Comparison of ENCODE assay signal across 8 cellular contexts in the genomic region with DNA sequence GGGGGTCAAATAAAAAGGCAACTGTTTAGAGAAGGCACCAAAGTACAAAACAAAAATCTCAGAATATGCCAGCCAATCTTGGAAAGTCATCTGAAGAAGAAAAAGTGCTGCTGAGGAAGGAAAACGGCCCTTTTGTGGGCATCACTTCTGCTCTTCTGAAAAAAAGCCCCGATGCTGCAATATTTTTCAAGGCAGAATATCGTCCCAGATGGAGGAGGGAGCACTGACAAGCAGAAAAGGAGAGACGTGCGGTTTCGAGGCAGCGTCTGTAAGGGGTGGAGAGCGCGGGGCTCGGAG. TPM values are rescaled to one million over a fixed set of nuclear protein-coding genes. Genes with fewer than 3 reads are reported as not detected.
DNase-seq lines count a peak whose midpoint lies in the region; ATAC-seq, FAIRE-seq and TF ChIP-seq lines count a peak whose summit lies in the region.

No MANE protein-coding gene starts in this region.

- H3K9me3 ChIP-seq in small intestine (ENCODE audit: control insufficient read depth, low read depth) = no peaks in the 10 kb centered on the region

- no peak for DNase-seq in cardiac fibroblast (ENCODE audit: low read depth in 2 of 2)
- DNase-seq in naive B cell = no peak
- no peak for DNase-seq in small intestine
- DNase-seq in AG08395 (ENCODE audit: low spot score) = no peak
- DNase-seq in NCI-H2196 treated with DMSO at 0.1 percent for 48 hours (lab: John Stamatoyannopoulos, UW; ENCODE audit: unreplicated experiment) = no peak
- DNase-seq in NCI-H526 treated with DMSO at 0.1 percent for 48 hours (lab: John Stamatoyannopoulos, UW) = no peak

- no peak for TF ChIP-seq CTCF in cardiac fibroblast (IDR thresholded peaks at IDR 0.05; ENCODE audit: low read depth, low read length)

- no peak overlapping the region for H3K27ac ChIP-seq in small intestine (ENCODE audit: low read depth in 1 of 2, low read length in 1 of 2)

- peaks cover 37 to 58% (median 53%) of the 10 kb centered on the region in 3 donors for H3K27me3 Mint-ChIP-seq in naive B cell

- H3K4me3 ChIP-seq in cardiac fibroblast (replicated peaks in 1 of 2; ENCODE audit: low read depth in 2 of 2, low read length in 2 of 2) (peak overlapping the region; percentile 49), small intestine (ENCODE audit: low read depth in 1 of 2, low read length in 2 of 2) (peak overlapping the region in 1 of 2 donors; percentile 66)

- peak; percentile 11 for ATAC-seq in GM18511 (IDR thresholded peaks at IDR 0.05; ENCODE audit: unreplicated experiment)
- ATAC-seq in HG03064 (IDR thresholded peaks at IDR 0.05; ENCODE audit: low read depth, unreplicated experiment) = peak; percentile 4
- no peak for ATAC-seq in naive B cell (ENCODE audit: low read depth in 2 of 2)

- H3K36me3 ChIP-seq in small intestine (ENCODE audit: control insufficient read depth in 2 of 2, insufficient read depth in 2 of 2, low read length in 2 of 2) = no peaks in the 10 kb centered on the region

- 2 to 3% (median 2%) methylated on average over 10 of the region's 10 CpGs for WGBS in small intestine, 3 donors

- H3K27ac Mint-ChIP-seq in naive B cell = peak overlapping the region in 2 of 6 donors; percentile 24 to 70

- peaks cover 0 to 16% (median 8%) of the 10 kb centered on the region in 7 donors for H3K9me3 Mint-ChIP-seq in naive B cell

- H3K27me3 ChIP-seq in small intestine (ENCODE audit: control insufficient read depth in 2 of 2, insufficient read depth in 2 of 2, low read length in 2 of 2) = peaks cover 0 to 11% of the 10 kb centered on the region in 2 donors

- FAIRE-seq in small intestine (lab: Jason Lieb, UNC) = no peak

- peaks cover 0 to 11% of the 10 kb centered on the region in 2 donors for H3K36me3 Mint-ChIP-seq in naive B cell

- H3K4me1 ChIP-seq in small intestine (ENCODE audit: control insufficient read depth in 2 of 2, insufficient read depth in 1 of 2, low read depth in 1 of 2, low read length in 1 of 2) = no peaks in the 10 kb centered on the region

- peak overlapping the region; percentile 78 to 95 (median 90) for H3K4me3 Mint-ChIP-seq in naive B cell

- peaks cover 9 to 16% (median 15%) of the 10 kb centered on the region in 3 donors for H3K4me1 Mint-ChIP-seq in naive B cell

RNA-seq across cellular contexts. Expression of gene ATRNL1, which starts 1.0 kb away (rescaled TPM):
- polyA plus RNA-seq in naive B cell (ENCODE audit: low read depth in 6 of 6) (1 to 10 TPM in 1 of 6 donors, under 1 TPM in 3, not detected in 2; 0.03 to 1.7 (median 0.49) TPM), small intestine (under 1 TPM in 1 of 3 donors, not detected in 2; 0.78 TPM)

Comparison
In these comparisons a context has a peak if more than half of its experiments do, and no peak if none do; other contexts are left out.
1. ATAC-seq: peak in GM18511 (single experiment) and HG03064 (single experiment); none in naive B cell (0 of 2).